17 cellular contexts compared by ENCODE assay signal in the genomic region with DNA sequence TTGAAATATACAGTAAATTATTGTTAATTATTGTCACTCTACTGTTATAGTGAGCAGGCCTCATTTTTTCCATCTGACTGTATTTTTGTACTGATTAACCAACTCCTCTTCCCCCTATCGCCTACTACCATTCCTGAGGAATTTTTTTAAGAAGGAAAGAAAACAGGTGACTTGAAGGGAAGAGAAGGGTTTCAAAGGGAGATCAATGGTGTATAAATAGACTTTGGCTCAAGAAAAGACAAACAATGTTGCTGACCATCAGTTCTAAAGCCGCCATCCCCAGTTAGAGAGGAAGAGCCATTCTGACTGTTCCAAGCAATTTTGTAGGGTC.
DNase-seq lines count a peak whose midpoint lies in the region; ATAC-seq and TF ChIP-seq lines count a peak whose summit lies in the region.
"Had no signal": no experiment of that assay in that cellular context is flagged by ENCODE, and none has a peak within 500 bp of the region (broad histone marks: within the 10 kb centered on the region; RNA-seq: fewer than 3 reads in every experiment).

No MANE protein-coding gene starts in this region.

- peak overlapping the region; percentile 72 to 89 for H3K27ac ChIP-seq in liver (ENCODE audit: low read depth in 1 of 2, low read length in 2 of 2)
- H3K27ac ChIP-seq: KMS-11 had no signal

- 37% methylated on average over 2 of the region's 2 CpGs for WGBS in liver

- H3K9ac ChIP-seq in liver (ENCODE audit: low read depth in 1 of 2, low read length in 2 of 2): no peak overlapping the region
- H3K9ac ChIP-seq: KMS-11 had no signal

- H3K27me3 Mint-ChIP-seq in Calu3 (ENCODE audit: unreplicated experiment): no peaks in the 10 kb centered on the region

- no peak overlapping the region for H3K4me3 Mint-ChIP-seq in Calu3 (ENCODE audit: low read depth, unreplicated experiment)
- H3K4me3 Mint-ChIP-seq: HFFc6 had no signal

- no peaks in the 10 kb centered on the region for H3K9me3 Mint-ChIP-seq in Calu3 (ENCODE audit: low read depth, unreplicated experiment)
- H3K9me3 Mint-ChIP-seq: HFFc6 had no signal

- no peaks in the 10 kb centered on the region for H3K9me3 ChIP-seq in liver (ENCODE audit: control insufficient read depth in 4 of 4, low read length in 3 of 4)
- H3K9me3 ChIP-seq: Caco-2 had no signal

- H3K4me1 Mint-ChIP-seq in Calu3 (ENCODE audit: low read depth, unreplicated experiment): peaks cover 18% of the 10 kb centered on the region

- no peak for ATAC-seq in HG02571 (IDR thresholded peaks at IDR 0.05; ENCODE audit: unreplicated experiment)
- ATAC-seq: HCT116 had no signal

- no peaks in the 10 kb centered on the region for H3K36me3 ChIP-seq in liver (ENCODE audit: control insufficient read depth in 4 of 4, insufficient read depth in 3 of 4, low read depth in 1 of 4, low read length in 3 of 4)

- no peak for DNase-seq in Calu3
- DNase-seq in kidney glomerular epithelial cell (lab: John Stamatoyannopoulos, UW): peak; percentile 3
- DNase-seq in NCI-H345 (lab: John Stamatoyannopoulos, UW): no peak
- DNase-seq in activated gamma-delta T cell treated with Interleukin-2 at 50 U/mL for 16 hours: no peak
- no peak for DNase-seq in pons (ENCODE audit: low spot score)
- DNase-seq: AML-193, Caco-2, DMS153, DMS79, GDM1, GOT3, H7, HFFc6 had no signal

- H3K27me3 ChIP-seq in liver (ENCODE audit: control insufficient read depth in 4 of 4, insufficient read depth in 4 of 4, low read length in 3 of 4): no peaks in the 10 kb centered on the region

- TF ChIP-seq CTCF in Calu3 (IDR thresholded peaks at IDR 0.05; ENCODE audit: unreplicated experiment) (no peak), liver (IDR thresholded peaks at IDR 0.05; ENCODE audit: low read depth, low read length, missing input control) (no peak)

- peaks cover 13 to 51% (median 29%) of the 10 kb centered on the region in 4 donors for H3K4me1 ChIP-seq in liver (ENCODE audit: control insufficient read depth in 4 of 4, insufficient read depth in 4 of 4, low read length in 3 of 4)

- peak overlapping the region; percentile 66 for H3K27ac Mint-ChIP-seq in Calu3 (ENCODE audit: unreplicated experiment)
- H3K27ac Mint-ChIP-seq: HFFc6 had no signal

- H3K4me3 ChIP-seq in liver (ENCODE audit: low read depth in 1 of 3, low read length in 3 of 3): no peak overlapping the region

- intact Hi-C loops in Calu3 (cut with micrococcal nuclease; ENCODE audit: unreplicated experiment): loop anchor here (5.0 kb wide), 1 partner anchor 132 kb away; no protein-coding TSS in a partner anchor

- no peak for TF ChIP-seq RAD21 in liver (IDR thresholded peaks at IDR 0.05)

- no peaks in the 10 kb centered on the region for H3K36me3 Mint-ChIP-seq in Calu3 (ENCODE audit: insufficient read depth, unreplicated experiment)

- no TSS peak for BruUV-seq in Calu3 (replicated peaks; lab: Mats Ljungman, UMichigan)

- CTCF ChIA-PET in Calu3 (lab: Charles Lee): no interaction called here

TF ChIP-seq in liver, 16 proteins besides CTCF, POLR2A, EP300 and RAD21:
- no peak for TF ChIP-seq RXRA (IDR thresholded peaks at IDR 0.05)
- TF ChIP-seq HNF4A (conservative IDR thresholded peaks at IDR 0.05): no peak
- TF ChIP-seq HNF4G (IDR thresholded peaks at IDR 0.05): no peak
- TF ChIP-seq, protein P1, sequence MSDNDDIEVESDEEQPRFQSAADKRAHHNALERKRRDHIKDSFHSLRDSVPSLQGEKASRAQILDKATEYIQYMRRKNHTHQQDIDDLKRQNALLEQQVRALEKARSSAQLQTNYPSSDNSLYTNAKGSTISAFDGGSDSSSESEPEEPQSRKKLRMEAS (IDR thresholded peaks at IDR 0.05): no peak
- TF ChIP-seq, protein P2, sequence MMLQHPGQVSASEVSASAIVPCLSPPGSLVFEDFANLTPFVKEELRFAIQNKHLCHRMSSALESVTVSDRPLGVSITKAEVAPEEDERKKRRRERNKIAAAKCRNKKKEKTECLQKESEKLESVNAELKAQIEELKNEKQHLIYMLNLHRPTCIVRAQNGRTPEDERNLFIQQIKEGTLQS (IDR thresholded peaks at IDR 0.05): no peak
- TF ChIP-seq FOXA1 (IDR thresholded peaks at IDR 0.05): no peak
- TF ChIP-seq YY1 (IDR thresholded peaks at IDR 0.05): no peak
- TF ChIP-seq FOXA2 (IDR thresholded peaks at IDR 0.05): no peak
- TF ChIP-seq, protein P3, sequence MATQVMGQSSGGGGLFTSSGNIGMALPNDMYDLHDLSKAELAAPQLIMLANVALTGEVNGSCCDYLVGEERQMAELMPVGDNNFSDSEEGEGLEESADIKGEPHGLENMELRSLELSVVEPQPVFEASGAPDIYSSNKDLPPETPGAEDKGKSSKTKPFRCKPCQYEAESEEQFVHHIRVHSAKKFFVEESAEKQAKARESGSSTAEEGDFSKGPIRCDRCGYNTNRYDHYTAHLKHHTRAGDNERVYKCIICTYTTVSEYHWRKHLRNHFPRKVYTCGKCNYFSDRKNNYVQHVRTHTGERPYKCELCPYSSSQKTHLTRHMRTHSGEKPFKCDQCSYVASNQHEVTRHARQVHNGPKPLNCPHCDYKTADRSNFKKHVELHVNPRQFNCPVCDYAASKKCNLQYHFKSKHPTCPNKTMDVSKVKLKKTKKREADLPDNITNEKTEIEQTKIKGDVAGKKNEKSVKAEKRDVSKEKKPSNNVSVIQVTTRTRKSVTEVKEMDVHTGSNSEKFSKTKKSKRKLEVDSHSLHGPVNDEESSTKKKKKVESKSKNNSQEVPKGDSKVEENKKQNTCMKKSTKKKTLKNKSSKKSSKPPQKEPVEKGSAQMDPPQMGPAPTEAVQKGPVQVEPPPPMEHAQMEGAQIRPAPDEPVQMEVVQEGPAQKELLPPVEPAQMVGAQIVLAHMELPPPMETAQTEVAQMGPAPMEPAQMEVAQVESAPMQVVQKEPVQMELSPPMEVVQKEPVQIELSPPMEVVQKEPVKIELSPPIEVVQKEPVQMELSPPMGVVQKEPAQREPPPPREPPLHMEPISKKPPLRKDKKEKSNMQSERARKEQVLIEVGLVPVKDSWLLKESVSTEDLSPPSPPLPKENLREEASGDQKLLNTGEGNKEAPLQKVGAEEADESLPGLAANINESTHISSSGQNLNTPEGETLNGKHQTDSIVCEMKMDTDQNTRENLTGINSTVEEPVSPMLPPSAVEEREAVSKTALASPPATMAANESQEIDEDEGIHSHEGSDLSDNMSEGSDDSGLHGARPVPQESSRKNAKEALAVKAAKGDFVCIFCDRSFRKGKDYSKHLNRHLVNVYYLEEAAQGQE (IDR thresholded peaks at IDR 0.05): no peak
- TF ChIP-seq EGR1 (IDR thresholded peaks at IDR 0.05; ENCODE audit: low read depth in 2 of 2): no peak
